Comparison of ENCODE assay signal across 14 cellular contexts in genomic region chr3:17765819-17766472, GRCh38. TPM values are rescaled to one million over a fixed set of nuclear protein-coding genes. Genes with fewer than 3 reads are reported as not detected.
DNase-seq lines count a peak whose midpoint lies in the region; ATAC-seq and FAIRE-seq lines count a peak whose summit lies in the region.
"Had no signal": no experiment of that assay in that cellular context is flagged by ENCODE, and none has a peak within 500 bp of the region (broad histone marks: within the 10 kb centered on the region; RNA-seq: fewer than 3 reads in every experiment).

No MANE protein-coding gene starts in this region.

- H3K9me3 ChIP-seq in CD8-positive, alpha-beta memory T cell (ENCODE audit: low read length) = no peaks in the 10 kb centered on the region

- H3K4me3 ChIP-seq in CD8-positive, alpha-beta memory T cell (ENCODE audit: low read length) = no peak overlapping the region

- FAIRE-seq in RCC 7860 (lab: Jason Lieb, UNC) = no peak
- FAIRE-seq: G401.6, islet of Langerhans had no signal

- H3K4me3 Mint-ChIP-seq in IgD-negative memory B cell = peak overlapping the region in 2 of 4 donors; percentile 44 to 63
- no peak overlapping the region for H3K4me3 Mint-ChIP-seq in CD8-positive, alpha-beta memory T cell
- H3K4me3 Mint-ChIP-seq: activated naive CD4-positive, alpha-beta T cell treated with anti-CD3 and anti-CD28 coated beads for 36 hours; neural crest cell had no signal

- H3K27me3 Mint-ChIP-seq in IgD-negative memory B cell = no peaks in the 10 kb centered on the region
- peaks cover 5 to 16% of the 10 kb centered on the region in 2 donors for H3K27me3 Mint-ChIP-seq in CD8-positive, alpha-beta memory T cell

- peaks cover 11 to 22% (median 18%) of the 10 kb centered on the region in 3 donors for H3K4me1 Mint-ChIP-seq in IgD-negative memory B cell
- no peaks in the 10 kb centered on the region for H3K4me1 Mint-ChIP-seq in CD8-positive, alpha-beta memory T cell
- H3K4me1 Mint-ChIP-seq: neural crest cell had no signal

- POLR2A ChIA-PET in CD8-positive, alpha-beta memory T cell (lab: Charles Lee) = no interaction called here

- no peaks in the 10 kb centered on the region for H3K36me3 ChIP-seq in CD8-positive, alpha-beta memory T cell (ENCODE audit: insufficient read depth, low read length)

- H3K27ac ChIP-seq in CD8-positive, alpha-beta memory T cell (ENCODE audit: low read depth, low read length) = no peak overlapping the region

- no peaks in the 10 kb centered on the region for H3K27me3 ChIP-seq in CD8-positive, alpha-beta memory T cell (ENCODE audit: insufficient read depth, low read length, poor library complexity, severe bottlenecking)

- CTCF ChIA-PET in CD8-positive, alpha-beta memory T cell (lab: Charles Lee) = no interaction called here

- ATAC-seq in GM18502 (IDR thresholded peaks at IDR 0.05; ENCODE audit: poor library complexity, unreplicated experiment) = peak; percentile 85
- ATAC-seq in GM21360 (IDR thresholded peaks at IDR 0.05; ENCODE audit: unreplicated experiment) = peak; percentile 89
- peak; percentile 87 for ATAC-seq in HG02938 (IDR thresholded peaks at IDR 0.05; ENCODE audit: unreplicated experiment)
- ATAC-seq: HCT116 had no signal

- H3K36me3 Mint-ChIP-seq in IgD-negative memory B cell = no peaks in the 10 kb centered on the region
- H3K36me3 Mint-ChIP-seq in CD8-positive, alpha-beta memory T cell = no peaks in the 10 kb centered on the region

- H3K4me1 ChIP-seq in CD8-positive, alpha-beta memory T cell (ENCODE audit: insufficient read depth, low read length) = no peaks in the 10 kb centered on the region

- no peak for DNase-seq in CD8-positive, alpha-beta memory T cell
- no peak for DNase-seq in ACHN
- no peak for DNase-seq in activated naive CD4-positive, alpha-beta T cell treated with Interleukin-2 at 50 U/mL for 16 hours
- DNase-seq in RCC 7860 (ENCODE audit: low spot score) = no peak
- DNase-seq: activated CD4-positive, alpha-beta T cell treated with anti-CD3 and anti-CD28 coated beads for 1 hour; activated naive CD4-positive, alpha-beta T cell treated with anti-CD3 and anti-CD28 coated beads for 36 hours had no signal

- no peaks in the 10 kb centered on the region for H3K9me3 Mint-ChIP-seq in IgD-negative memory B cell
- H3K9me3 Mint-ChIP-seq in CD8-positive, alpha-beta memory T cell = no peaks in the 10 kb centered on the region
- H3K9me3 Mint-ChIP-seq: activated naive CD4-positive, alpha-beta T cell treated with anti-CD3 and anti-CD28 coated beads for 36 hours had no signal

- peak overlapping the region in 2 of 3 donors; percentile 5 to 32 for H3K27ac Mint-ChIP-seq in IgD-negative memory B cell
- no peak overlapping the region for H3K27ac Mint-ChIP-seq in CD8-positive, alpha-beta memory T cell
- H3K27ac Mint-ChIP-seq: activated naive CD4-positive, alpha-beta T cell treated with anti-CD3 and anti-CD28 coated beads for 36 hours had no signal

- in situ Hi-C loops in ACHN (cut with HindIII; ENCODE audit: low pct_ligation_motif_present, low pct_unique_long_range_greater_than_20kb, low sequenced_read_pairs) = no loop called here

RNA-seq across cellular contexts. Expression of gene TBC1D5, which starts 23.5 kb away (rescaled TPM):
- polyA plus RNA-seq in IgD-negative memory B cell = 63.0 TPM
- total RNA-seq in CD8-positive, alpha-beta memory T cell = 10 to 100 TPM; 40.0 to 45.1 TPM
- polyA plus RNA-seq in CD8-positive, alpha-beta memory T cell = 35.8 TPM

Comparison
In these comparisons a context has a peak if more than half of its experiments do, and no peak if none do; other contexts are left out.
1. H3K27ac Mint-ChIP-seq: peak in IgD-negative memory B cell (2 of 3); none in CD8-positive, alpha-beta memory T cell (0 of 8).
2. Peak in every context shown above with its lines, with median percentiles within 50 percentile points of each other: ATAC-seq.